In the genomic region with DNA sequence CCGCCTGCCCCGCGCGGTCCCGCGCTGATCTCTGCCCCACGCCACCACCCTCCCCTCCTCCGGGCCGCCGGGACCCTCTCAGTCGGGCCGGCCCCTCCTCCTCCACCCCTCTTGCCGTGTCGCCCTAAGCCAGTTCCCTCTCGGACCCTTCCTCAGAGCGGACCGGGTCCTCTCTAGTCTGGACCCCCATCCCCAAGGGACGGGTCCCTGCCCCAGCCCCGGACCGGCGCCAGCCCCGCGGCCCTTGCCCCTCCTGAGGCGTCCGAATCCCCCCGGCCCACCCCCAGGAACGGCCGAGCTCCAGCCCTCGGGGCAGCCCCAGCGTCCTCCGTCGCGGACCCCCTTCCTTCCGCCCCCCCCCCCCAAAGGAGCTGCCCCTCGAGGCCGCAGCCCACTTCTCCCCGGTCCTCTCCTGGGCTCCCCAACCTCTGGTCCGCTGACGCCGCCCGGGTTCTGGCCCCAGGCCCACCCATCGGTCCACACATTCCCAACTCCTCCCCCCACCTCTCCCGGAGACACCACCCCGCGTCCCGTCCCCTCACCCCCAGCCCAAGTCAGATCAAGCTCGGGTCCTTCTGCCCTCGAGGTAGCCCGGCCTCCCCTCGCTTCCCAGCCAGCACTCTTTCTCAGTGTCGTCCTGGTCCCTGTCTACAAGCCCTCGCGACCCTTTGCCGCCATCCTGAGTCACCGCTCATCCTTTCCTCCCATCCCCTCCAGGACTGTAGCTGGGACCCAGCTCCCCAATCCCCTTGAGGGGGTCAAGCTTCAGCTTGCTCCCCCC, we compare ENCODE assay signal across 9 cellular contexts. TPM values are rescaled to one million over a fixed set of nuclear protein-coding genes. Genes with fewer than 3 reads are reported as not detected.
DNase-seq lines count a peak whose midpoint lies in the region; ATAC-seq and TF ChIP-seq lines count a peak whose summit lies in the region.
"Had no signal": no experiment of that assay in that cellular context is flagged by ENCODE, and none has a peak within 500 bp of the region (broad histone marks: within the 10 kb centered on the region; RNA-seq: fewer than 3 reads in every experiment).

No MANE protein-coding gene starts in this region.

- no peak overlapping the region for H3K27ac Mint-ChIP-seq in activated CD8-positive, alpha-beta memory T cell treated with anti-CD3 and anti-CD28 coated beads, Interleukin-2, amount 10 ng/mL, durations not matched to agents 7 days and 5 days

- peak overlapping the region; percentile 48 for H3K4me3 Mint-ChIP-seq in activated CD8-positive, alpha-beta memory T cell treated with anti-CD3 and anti-CD28 coated beads, Interleukin-2, amount 10 ng/mL, durations not matched to agents 7 days and 5 days

- 1% methylated on average over 41 of the region's 55 CpGs for WGBS in prostate gland

- no peaks in the 10 kb centered on the region for H3K36me3 ChIP-seq in prostate gland

- CTCF ChIA-PET in activated CD8-positive, alpha-beta memory T cell treated with anti-CD3 and anti-CD28 coated beads, Interleukin-2, amount 10 ng/mL, durations not matched to agents 7 days and 5 days (lab: Charles Lee): interaction anchor here (0.6 to 4.0 kb wide), 8 partner anchors 26 to 235 kb away, joined by 3 to 26 read pairs (median 8); a partner anchor contains a TSS

- TF ChIP-seq POLR2A in prostate gland (IDR thresholded peaks at IDR 0.05): no peak

- intact Hi-C loops in prostate gland (cut with DNase I): no loop called here

- H3K27me3 ChIP-seq in prostate gland (replicated peaks; ENCODE audit: insufficient read depth): no peaks in the 10 kb centered on the region

- H3K9me3 ChIP-seq in prostate gland: no peaks in the 10 kb centered on the region

- peaks cover 63% of the 10 kb centered on the region for H3K27me3 Mint-ChIP-seq in activated CD8-positive, alpha-beta memory T cell treated with anti-CD3 and anti-CD28 coated beads, Interleukin-2, amount 10 ng/mL, durations not matched to agents 7 days and 5 days

- no peaks in the 10 kb centered on the region for H3K36me3 Mint-ChIP-seq in activated CD8-positive, alpha-beta memory T cell treated with anti-CD3 and anti-CD28 coated beads, Interleukin-2, amount 10 ng/mL, durations not matched to agents 7 days and 5 days

- H3K4me3 ChIP-seq in prostate gland: peak overlapping the region; percentile 45 to 55

- no peak for TF ChIP-seq CTCF in prostate gland (IDR thresholded peaks at IDR 0.05)

- H3K4me1 Mint-ChIP-seq in activated CD8-positive, alpha-beta memory T cell treated with anti-CD3 and anti-CD28 coated beads, Interleukin-2, amount 10 ng/mL, durations not matched to agents 7 days and 5 days: peaks cover 17% of the 10 kb centered on the region

- no peak for ATAC-seq in activated CD8-positive, alpha-beta memory T cell treated with anti-CD3 and anti-CD28 coated beads, Interleukin-2, amount 10 ng/mL, durations not matched to agents 7 days and 5 days

- H3K27ac ChIP-seq in prostate gland: peak overlapping the region in 1 of 2 donors; percentile 12

- H3K9me3 Mint-ChIP-seq in activated CD8-positive, alpha-beta memory T cell treated with anti-CD3 and anti-CD28 coated beads, Interleukin-2, amount 10 ng/mL, durations not matched to agents 7 days and 5 days (ENCODE audit: low read depth): no peaks in the 10 kb centered on the region

- peak; percentile 13 for DNase-seq in stimulated activated CD4-positive, alpha-beta T cell treated with anti-CD3 and anti-CD28 coated beads, Interleukin-4, amount 100 ng/mL, for 1 hour
- no peak for DNase-seq in stimulated activated CD4-positive, alpha-beta T cell treated with anti-CD3 and anti-CD28 coated beads, Interleukin-4, amount 100 ng/mL, for 4 hours
- no peak for DNase-seq in activated CD8-positive, alpha-beta memory T cell treated with anti-CD3 and anti-CD28 coated beads, Interleukin-2, amount 10 ng/mL, durations not matched to agents 7 days and 5 days
- peak; percentile 22 for DNase-seq in glomerular visceral epithelial cell (ENCODE audit: extremely low spot score)
- DNase-seq in prostate gland (ENCODE audit: low spot score): no peak
- no peak for DNase-seq in NCI-H2029 treated with DMSO at 0.1 percent for 48 hours (lab: John Stamatoyannopoulos, UW)
- no peak for DNase-seq in NCI-H510A (lab: John Stamatoyannopoulos, UW)
- DNase-seq in NOMO-1 (lab: John Stamatoyannopoulos, UW; ENCODE audit: unreplicated experiment in 2 of 2): no peak

- no peaks in the 10 kb centered on the region for H3K4me1 ChIP-seq in prostate gland (replicated peaks)

RNA-seq across cellular contexts. Expression of a gene that starts 0.7 kb away (rescaled TPM):
- under 1 TPM; 0.64 to 0.68 TPM for total RNA-seq in activated CD8-positive, alpha-beta memory T cell treated with anti-CD3 and anti-CD28 coated beads, Interleukin-2, amount 10 ng/mL, durations not matched to agents 7 days and 5 days
- total RNA-seq in prostate gland: 1 to 10 TPM in 1 of 2 donors, under 1 TPM in 1; 0.32 to 9.5 TPM
- total RNA-seq: dermis microvascular lymphatic vessel endothelial cell had no signal

RNA-seq across cellular contexts. Expression of a gene that starts 45.4 kb away (rescaled TPM):
- 100 to 1,000 TPM in 1 of 2 experiments, 10 to 100 TPM in 1; 95.5 to 112 TPM for total RNA-seq in activated CD8-positive, alpha-beta memory T cell treated with anti-CD3 and anti-CD28 coated beads, Interleukin-2, amount 10 ng/mL, durations not matched to agents 7 days and 5 days
- 100 to 1,000 TPM in 1 of 2 donors, 10 to 100 TPM in 1; 23.3 to 118 TPM for total RNA-seq in prostate gland

Comparison
In these comparisons a context has a peak if more than half of its experiments do, and no peak if none do; other contexts are left out.
1. DNase-seq: peak in stimulated activated CD4-positive, alpha-beta T cell treated with anti-CD3 and anti-CD28 coated beads, Interleukin-4, amount 100 ng/mL, for 1 hour (single experiment) and glomerular visceral epithelial cell (single experiment); none in stimulated activated CD4-positive, alpha-beta T cell treated with anti-CD3 and anti-CD28 coated beads, Interleukin-4, amount 100 ng/mL, for 4 hours (0 of 2), activated CD8-positive, alpha-beta memory T cell treated with anti-CD3 and anti-CD28 coated beads, Interleukin-2, amount 10 ng/mL, durations not matched to agents 7 days and 5 days (single experiment), prostate gland (single experiment), NCI-H2029 treated with DMSO at 0.1 percent for 48 hours (single experiment), NCI-H510A (single experiment) and NOMO-1 (0 of 2).